1 cellular context compared by ENCODE assay signal in the genomic region with DNA sequence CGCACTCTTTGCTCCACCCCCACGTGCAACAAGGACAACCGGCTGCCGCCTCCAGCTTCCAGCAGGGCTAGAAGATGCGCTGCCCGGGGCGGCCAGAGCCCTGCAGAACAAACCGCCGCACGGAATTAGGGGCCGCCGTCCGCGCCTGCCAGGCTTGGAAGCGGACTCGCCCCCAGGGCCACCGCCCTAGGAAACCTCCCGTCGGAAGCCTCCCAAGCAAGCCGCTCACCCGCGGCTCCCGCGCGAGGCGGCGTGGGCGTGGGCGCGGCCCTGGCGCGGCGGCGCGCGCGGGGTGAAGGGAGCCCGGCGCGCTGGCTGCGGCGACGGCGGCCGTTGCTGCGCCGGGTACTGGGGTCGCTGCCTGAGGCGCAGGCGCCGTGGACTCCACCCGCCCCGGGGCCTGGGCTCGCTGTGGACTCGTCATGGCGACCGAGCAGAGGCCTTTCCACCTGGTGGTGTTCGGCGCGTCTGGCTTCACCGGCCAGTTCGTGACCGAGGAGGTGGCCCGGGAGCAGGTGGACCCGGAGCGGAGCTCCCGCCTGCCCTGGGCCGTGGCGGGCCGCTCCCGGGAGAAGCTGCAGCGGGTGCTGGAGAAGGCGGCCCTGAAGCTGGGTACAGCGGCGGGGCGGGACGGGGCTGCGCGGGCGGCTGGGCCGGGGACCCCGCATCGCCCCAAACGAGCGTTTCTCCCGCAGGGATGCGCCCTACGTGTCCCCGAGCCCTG.
TF ChIP-seq lines count a peak whose summit lies in the region.

A gene with protein sequence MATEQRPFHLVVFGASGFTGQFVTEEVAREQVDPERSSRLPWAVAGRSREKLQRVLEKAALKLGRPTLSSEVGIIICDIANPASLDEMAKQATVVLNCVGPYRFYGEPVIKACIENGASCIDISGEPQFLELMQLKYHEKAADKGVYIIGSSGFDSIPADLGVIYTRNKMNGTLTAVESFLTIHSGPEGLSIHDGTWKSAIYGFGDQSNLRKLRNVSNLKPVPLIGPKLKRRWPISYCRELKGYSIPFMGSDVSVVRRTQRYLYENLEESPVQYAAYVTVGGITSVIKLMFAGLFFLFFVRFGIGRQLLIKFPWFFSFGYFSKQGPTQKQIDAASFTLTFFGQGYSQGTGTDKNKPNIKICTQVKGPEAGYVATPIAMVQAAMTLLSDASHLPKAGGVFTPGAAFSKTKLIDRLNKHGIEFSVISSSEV (plus strand): TSS at position 409 of the 724 bp plus-strand sequence. CDS start 14 bp downstream, at position 423.

TF ChIP-seq in HepG2, 621 proteins besides CTCF, POLR2A, EP300 and RAD21 (continued from another document and continues in another):
- TF ChIP-seq, protein P1, sequence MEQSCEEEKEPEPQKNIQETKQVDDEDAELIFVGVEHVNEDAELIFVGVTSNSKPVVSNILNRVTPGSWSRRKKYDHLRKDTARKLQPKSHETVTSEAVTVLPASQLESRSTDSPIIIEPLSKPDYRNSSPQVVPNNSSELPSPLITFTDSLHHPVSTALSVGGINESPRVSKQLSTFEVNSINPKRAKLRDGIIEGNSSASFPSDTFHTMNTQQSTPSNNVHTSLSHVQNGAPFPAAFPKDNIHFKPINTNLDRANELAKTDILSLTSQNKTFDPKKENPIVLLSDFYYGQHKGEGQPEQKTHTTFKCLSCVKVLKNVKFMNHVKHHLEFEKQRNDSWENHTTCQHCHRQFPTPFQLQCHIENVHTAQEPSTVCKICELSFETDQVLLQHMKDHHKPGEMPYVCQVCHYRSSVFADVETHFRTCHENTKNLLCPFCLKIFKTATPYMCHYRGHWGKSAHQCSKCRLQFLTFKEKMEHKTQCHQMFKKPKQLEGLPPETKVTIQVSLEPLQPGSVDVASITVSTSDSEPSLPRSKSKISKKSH (CRISPR knock-in tag; IDR thresholded peaks at IDR 0.05; ENCODE audit: borderline replicate concordance), result peak; percentile 49
- no peak for TF ChIP-seq ZNF17 (CRISPR knock-in tag; IDR thresholded peaks at IDR 0.05)
- peak; percentile 51; the same call in 1 of the 2 replicates for TF ChIP-seq ZNF329 (CRISPR knock-in tag; IDR thresholded peaks at IDR 0.05; ENCODE audit: low read depth)
- TF ChIP-seq NR3C1 (CRISPR knock-in tag; IDR thresholded peaks at IDR 0.05), result no peak
- TF ChIP-seq HDAC6 (IDR thresholded peaks at IDR 0.05; ENCODE audit: low read depth, low read length), result no peak
- TF ChIP-seq, protein P2, sequence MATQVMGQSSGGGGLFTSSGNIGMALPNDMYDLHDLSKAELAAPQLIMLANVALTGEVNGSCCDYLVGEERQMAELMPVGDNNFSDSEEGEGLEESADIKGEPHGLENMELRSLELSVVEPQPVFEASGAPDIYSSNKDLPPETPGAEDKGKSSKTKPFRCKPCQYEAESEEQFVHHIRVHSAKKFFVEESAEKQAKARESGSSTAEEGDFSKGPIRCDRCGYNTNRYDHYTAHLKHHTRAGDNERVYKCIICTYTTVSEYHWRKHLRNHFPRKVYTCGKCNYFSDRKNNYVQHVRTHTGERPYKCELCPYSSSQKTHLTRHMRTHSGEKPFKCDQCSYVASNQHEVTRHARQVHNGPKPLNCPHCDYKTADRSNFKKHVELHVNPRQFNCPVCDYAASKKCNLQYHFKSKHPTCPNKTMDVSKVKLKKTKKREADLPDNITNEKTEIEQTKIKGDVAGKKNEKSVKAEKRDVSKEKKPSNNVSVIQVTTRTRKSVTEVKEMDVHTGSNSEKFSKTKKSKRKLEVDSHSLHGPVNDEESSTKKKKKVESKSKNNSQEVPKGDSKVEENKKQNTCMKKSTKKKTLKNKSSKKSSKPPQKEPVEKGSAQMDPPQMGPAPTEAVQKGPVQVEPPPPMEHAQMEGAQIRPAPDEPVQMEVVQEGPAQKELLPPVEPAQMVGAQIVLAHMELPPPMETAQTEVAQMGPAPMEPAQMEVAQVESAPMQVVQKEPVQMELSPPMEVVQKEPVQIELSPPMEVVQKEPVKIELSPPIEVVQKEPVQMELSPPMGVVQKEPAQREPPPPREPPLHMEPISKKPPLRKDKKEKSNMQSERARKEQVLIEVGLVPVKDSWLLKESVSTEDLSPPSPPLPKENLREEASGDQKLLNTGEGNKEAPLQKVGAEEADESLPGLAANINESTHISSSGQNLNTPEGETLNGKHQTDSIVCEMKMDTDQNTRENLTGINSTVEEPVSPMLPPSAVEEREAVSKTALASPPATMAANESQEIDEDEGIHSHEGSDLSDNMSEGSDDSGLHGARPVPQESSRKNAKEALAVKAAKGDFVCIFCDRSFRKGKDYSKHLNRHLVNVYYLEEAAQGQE (IDR thresholded peaks at IDR 0.05; ENCODE audit: borderline replicate concordance in 1 of 2, low read depth in 1 of 2, low read length in 2 of 2), result no peak
- TF ChIP-seq, protein P3, sequence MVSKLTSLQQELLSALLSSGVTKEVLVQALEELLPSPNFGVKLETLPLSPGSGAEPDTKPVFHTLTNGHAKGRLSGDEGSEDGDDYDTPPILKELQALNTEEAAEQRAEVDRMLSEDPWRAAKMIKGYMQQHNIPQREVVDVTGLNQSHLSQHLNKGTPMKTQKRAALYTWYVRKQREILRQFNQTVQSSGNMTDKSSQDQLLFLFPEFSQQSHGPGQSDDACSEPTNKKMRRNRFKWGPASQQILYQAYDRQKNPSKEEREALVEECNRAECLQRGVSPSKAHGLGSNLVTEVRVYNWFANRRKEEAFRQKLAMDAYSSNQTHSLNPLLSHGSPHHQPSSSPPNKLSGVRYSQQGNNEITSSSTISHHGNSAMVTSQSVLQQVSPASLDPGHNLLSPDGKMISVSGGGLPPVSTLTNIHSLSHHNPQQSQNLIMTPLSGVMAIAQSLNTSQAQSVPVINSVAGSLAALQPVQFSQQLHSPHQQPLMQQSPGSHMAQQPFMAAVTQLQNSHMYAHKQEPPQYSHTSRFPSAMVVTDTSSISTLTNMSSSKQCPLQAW (CRISPR knock-in tag; IDR thresholded peaks at IDR 0.05), result no peak
- peak; percentile 14; the same call in 1 of the 2 replicates for TF ChIP-seq MXD4 (CRISPR knock-in tag; IDR thresholded peaks at IDR 0.05)
- TF ChIP-seq PHB2 (IDR thresholded peaks at IDR 0.05; ENCODE audit: partially characterized antibody), result no peak
- TF ChIP-seq, protein P4, sequence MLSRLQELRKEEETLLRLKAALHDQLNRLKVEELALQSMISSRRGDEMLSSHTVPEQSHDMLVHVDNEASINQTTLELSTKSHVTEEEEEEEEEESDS (CRISPR knock-in tag; IDR thresholded peaks at IDR 0.05; ENCODE audit: borderline replicate concordance), result 0 out of 2 replicates have a peak, but pooled peaks have one; percentile 36
- no peak for TF ChIP-seq ZFP82 (CRISPR knock-in tag; IDR thresholded peaks at IDR 0.05; ENCODE audit: borderline replicate concordance)
- peak; percentile 17; the same call in 1 of the 2 replicates for TF ChIP-seq RXRB (CRISPR knock-in tag; IDR thresholded peaks at IDR 0.05; ENCODE audit: borderline replicate concordance)
- TF ChIP-seq ASH2L (IDR thresholded peaks at IDR 0.05; ENCODE audit: insufficient read length, low read depth, low read length), result peak; percentile 31
- TF ChIP-seq, protein P5, sequence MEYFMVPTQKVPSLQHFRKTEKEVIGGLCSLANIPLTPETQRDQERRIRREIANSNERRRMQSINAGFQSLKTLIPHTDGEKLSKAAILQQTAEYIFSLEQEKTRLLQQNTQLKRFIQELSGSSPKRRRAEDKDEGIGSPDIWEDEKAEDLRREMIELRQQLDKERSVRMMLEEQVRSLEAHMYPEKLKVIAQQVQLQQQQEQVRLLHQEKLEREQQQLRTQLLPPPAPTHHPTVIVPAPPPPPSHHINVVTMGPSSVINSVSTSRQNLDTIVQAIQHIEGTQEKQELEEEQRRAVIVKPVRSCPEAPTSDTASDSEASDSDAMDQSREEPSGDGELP (IDR thresholded peaks at IDR 0.05; ENCODE audit: borderline replicate concordance, low read depth), result no peak; the same call in 1 of the 2 replicates
- TF ChIP-seq ZSCAN31 (CRISPR knock-in tag; IDR thresholded peaks at IDR 0.05; ENCODE audit: low read depth), result peak; percentile 51; the same call in 1 of the 2 replicates
- peak; percentile 91; the same call in 1 of the 2 replicates for TF ChIP-seq ZNF790 (CRISPR knock-in tag; IDR thresholded peaks at IDR 0.05; ENCODE audit: borderline replicate concordance)
- 0 out of 2 replicates have a peak, but pooled peaks have one; percentile 37 for TF ChIP-seq ZNF263 (CRISPR knock-in tag; IDR thresholded peaks at IDR 0.05)
- TF ChIP-seq RFXANK (CRISPR knock-in tag; IDR thresholded peaks at IDR 0.05), result no peak
- TF ChIP-seq ZNF703 (CRISPR knock-in tag; IDR thresholded peaks at IDR 0.05; ENCODE audit: borderline replicate concordance), result no peak
- TF ChIP-seq TEAD3 (CRISPR knock-in tag; optimal IDR thresholded peaks at IDR 0.05; ENCODE audit: borderline replicate concordance), result no peak
- TF ChIP-seq ZSCAN12 (CRISPR knock-in tag; IDR thresholded peaks at IDR 0.05), result 0 out of 2 replicates have a peak, but pooled peaks have one; percentile 35
- TF ChIP-seq, protein P6, sequence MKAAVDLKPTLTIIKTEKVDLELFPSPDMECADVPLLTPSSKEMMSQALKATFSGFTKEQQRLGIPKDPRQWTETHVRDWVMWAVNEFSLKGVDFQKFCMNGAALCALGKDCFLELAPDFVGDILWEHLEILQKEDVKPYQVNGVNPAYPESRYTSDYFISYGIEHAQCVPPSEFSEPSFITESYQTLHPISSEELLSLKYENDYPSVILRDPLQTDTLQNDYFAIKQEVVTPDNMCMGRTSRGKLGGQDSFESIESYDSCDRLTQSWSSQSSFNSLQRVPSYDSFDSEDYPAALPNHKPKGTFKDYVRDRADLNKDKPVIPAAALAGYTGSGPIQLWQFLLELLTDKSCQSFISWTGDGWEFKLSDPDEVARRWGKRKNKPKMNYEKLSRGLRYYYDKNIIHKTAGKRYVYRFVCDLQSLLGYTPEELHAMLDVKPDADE (CRISPR knock-in tag; IDR thresholded peaks at IDR 0.05), result no peak
- TF ChIP-seq SMAD3 (CRISPR knock-in tag; IDR thresholded peaks at IDR 0.05), result no peak; the same call in 1 of the 2 replicates
- TF ChIP-seq CBX1 (IDR thresholded peaks at IDR 0.05; ENCODE audit: low read depth), result no peak
- TF ChIP-seq ZNF354B (CRISPR knock-in tag; IDR thresholded peaks at IDR 0.05), result no peak
- TF ChIP-seq, protein P7, sequence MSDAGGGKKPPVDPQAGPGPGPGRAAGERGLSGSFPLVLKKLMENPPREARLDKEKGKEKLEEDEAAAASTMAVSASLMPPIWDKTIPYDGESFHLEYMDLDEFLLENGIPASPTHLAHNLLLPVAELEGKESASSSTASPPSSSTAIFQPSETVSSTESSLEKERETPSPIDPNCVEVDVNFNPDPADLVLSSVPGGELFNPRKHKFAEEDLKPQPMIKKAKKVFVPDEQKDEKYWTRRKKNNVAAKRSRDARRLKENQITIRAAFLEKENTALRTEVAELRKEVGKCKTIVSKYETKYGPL (CRISPR knock-in tag; IDR thresholded peaks at IDR 0.05), result no peak
- TF ChIP-seq, protein P8, sequence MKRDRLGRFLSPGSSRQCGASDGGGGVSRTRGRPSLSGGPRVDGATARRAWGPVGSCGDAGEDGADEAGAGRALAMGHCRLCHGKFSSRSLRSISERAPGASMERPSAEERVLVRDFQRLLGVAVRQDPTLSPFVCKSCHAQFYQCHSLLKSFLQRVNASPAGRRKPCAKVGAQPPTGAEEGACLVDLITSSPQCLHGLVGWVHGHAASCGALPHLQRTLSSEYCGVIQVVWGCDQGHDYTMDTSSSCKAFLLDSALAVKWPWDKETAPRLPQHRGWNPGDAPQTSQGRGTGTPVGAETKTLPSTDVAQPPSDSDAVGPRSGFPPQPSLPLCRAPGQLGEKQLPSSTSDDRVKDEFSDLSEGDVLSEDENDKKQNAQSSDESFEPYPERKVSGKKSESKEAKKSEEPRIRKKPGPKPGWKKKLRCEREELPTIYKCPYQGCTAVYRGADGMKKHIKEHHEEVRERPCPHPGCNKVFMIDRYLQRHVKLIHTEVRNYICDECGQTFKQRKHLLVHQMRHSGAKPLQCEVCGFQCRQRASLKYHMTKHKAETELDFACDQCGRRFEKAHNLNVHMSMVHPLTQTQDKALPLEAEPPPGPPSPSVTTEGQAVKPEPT (CRISPR knock-in tag; IDR thresholded peaks at IDR 0.05; ENCODE audit: low read depth), result no peak; the same call in none of the 2 replicates
- TF ChIP-seq TBL1XR1 (IDR thresholded peaks at IDR 0.05; ENCODE audit: borderline replicate concordance, low read length, partially characterized antibody), result no peak
- TF ChIP-seq ZNF180 (CRISPR knock-in tag; IDR thresholded peaks at IDR 0.05; ENCODE audit: borderline replicate concordance, low read depth), result no peak
- TF ChIP-seq, protein P9, sequence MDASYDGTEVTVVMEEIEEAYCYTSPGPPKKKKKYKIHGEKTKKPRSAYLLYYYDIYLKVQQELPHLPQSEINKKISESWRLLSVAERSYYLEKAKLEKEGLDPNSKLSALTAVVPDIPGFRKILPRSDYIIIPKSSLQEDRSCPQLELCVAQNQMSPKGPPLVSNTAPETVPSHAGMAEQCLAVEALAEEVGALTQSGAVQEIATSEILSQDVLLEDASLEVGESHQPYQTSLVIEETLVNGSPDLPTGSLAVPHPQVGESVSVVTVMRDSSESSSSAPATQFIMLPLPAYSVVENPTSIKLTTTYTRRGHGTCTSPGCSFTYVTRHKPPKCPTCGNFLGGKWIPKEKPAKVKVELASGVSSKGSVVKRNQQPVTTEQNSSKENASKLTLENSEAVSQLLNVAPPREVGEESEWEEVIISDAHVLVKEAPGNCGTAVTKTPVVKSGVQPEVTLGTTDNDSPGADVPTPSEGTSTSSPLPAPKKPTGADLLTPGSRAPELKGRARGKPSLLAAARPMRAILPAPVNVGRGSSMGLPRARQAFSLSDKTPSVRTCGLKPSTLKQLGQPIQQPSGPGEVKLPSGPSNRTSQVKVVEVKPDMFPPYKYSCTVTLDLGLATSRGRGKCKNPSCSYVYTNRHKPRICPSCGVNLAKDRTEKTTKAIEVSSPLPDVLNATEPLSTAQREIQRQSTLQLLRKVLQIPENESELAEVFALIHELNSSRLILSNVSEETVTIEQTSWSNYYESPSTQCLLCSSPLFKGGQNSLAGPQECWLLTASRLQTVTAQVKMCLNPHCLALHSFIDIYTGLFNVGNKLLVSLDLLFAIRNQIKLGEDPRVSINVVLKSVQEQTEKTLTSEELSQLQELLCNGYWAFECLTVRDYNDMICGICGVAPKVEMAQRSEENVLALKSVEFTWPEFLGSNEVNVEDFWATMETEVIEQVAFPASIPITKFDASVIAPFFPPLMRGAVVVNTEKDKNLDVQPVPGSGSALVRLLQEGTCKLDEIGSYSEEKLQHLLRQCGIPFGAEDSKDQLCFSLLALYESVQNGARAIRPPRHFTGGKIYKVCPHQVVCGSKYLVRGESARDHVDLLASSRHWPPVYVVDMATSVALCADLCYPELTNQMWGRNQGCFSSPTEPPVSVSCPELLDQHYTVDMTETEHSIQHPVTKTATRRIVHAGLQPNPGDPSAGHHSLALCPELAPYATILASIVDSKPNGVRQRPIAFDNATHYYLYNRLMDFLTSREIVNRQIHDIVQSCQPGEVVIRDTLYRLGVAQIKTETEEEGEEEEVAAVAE (CRISPR knock-in tag; IDR thresholded peaks at IDR 0.05; ENCODE audit: borderline replicate concordance), result no peak
- no peak for TF ChIP-seq ZNF75D (CRISPR knock-in tag; IDR thresholded peaks at IDR 0.05; ENCODE audit: borderline replicate concordance)
- no peak for TF ChIP-seq PCBP1 (IDR thresholded peaks at IDR 0.05; ENCODE audit: borderline replicate concordance, low read depth, low read length)
- TF ChIP-seq KAT7 (CRISPR knock-in tag; IDR thresholded peaks at IDR 0.05; ENCODE audit: borderline replicate concordance), result peak; percentile 66; the same call in 1 of the 2 replicates
- no peak for TF ChIP-seq ARNT (IDR thresholded peaks at IDR 0.05)
- no peak; the same call in 1 of the 2 replicates for TF ChIP-seq ZMAT3 (CRISPR knock-in tag; conservative IDR thresholded peaks at IDR 0.05)
- TF ChIP-seq PRPF4 (IDR thresholded peaks at IDR 0.05; ENCODE audit: low read depth, low read length, poor library complexity, severe bottlenecking), result no peak
- no peak for TF ChIP-seq AKAP8 (CRISPR knock-in tag; IDR thresholded peaks at IDR 0.05)
- TF ChIP-seq PPARG (CRISPR knock-in tag; conservative IDR thresholded peaks at IDR 0.05), result no peak; the same call in 1 of the 2 replicates
- no peak for TF ChIP-seq RFX1 (IDR thresholded peaks at IDR 0.05)
- TF ChIP-seq ZBTB7A (CRISPR knock-in tag; IDR thresholded peaks at IDR 0.05), result no peak
- no peak for TF ChIP-seq ATAD3A (CRISPR knock-in tag; IDR thresholded peaks at IDR 0.05)
